ENCODE assay signal across 36 cellular contexts in genomic region chr1:153242160-153242559, GRCh38. TPM values are rescaled to one million over a fixed set of nuclear protein-coding genes. Genes with fewer than 3 reads are reported as not detected.
"Had no signal": no experiment of that assay in that cellular context is flagged by ENCODE, and none has a peak within 500 bp of the region (broad histone marks: within the 10 kb centered on the region; RNA-seq: fewer than 3 reads in every experiment).

No MANE protein-coding gene starts in this region.

- ATAC-seq: naive thymus-derived CD8-positive, alpha-beta T cell; natural killer cell treated with Interleukin-12 subunit alpha and Interleukin-12 subunit beta and Interleukin-15 and Interleukin-18, amount 100 ng/mL, for 72 hours; psoas muscle; right cardiac atrium; sciatic nerve; stimulated activated memory B cell treated with anti-CD40 and anti-IgM and Interleukin-4, amounts not matched to agents 10 μg/mL and 1 μg/mL and 100 μg/mL, for 72 hours; stimulated activated naive CD8-positive, alpha-beta T cell treated with anti-CD3 and anti-CD28 coated beads, Interleukin-15, amount 100 ng/mL, for 72 hours; stimulated activated naive CD8-positive, alpha-beta T cell treated with anti-CD3 and anti-CD28 coated beads, Interleukin-15, Interleukin-2, amounts not matched to agents 100 U/mL and 50 U/mL, for 24 hours; upper lobe of right lung had no signal

- H3K4me1 ChIP-seq: parathyroid adenoma, psoas muscle, spleen, thyroid gland, transverse colon, upper lobe of right lung, uterus had no signal

- H3K9me3 ChIP-seq: neutrophil, ovary, psoas muscle, spleen, thoracic aorta, thyroid gland, transverse colon, upper lobe of right lung, uterus had no signal

- H3K36me3 ChIP-seq: neutrophil, ovary, spleen, thoracic aorta, thyroid gland, transverse colon, upper lobe of right lung, uterus had no signal

- H2AFZ ChIP-seq: parathyroid adenoma had no signal

- H3K27ac ChIP-seq: neutrophil, ovary, parathyroid adenoma, psoas muscle, skin epidermis, spleen, thoracic aorta, thyroid gland, transverse colon, upper lobe of right lung, uterus had no signal

- H3K27me3 ChIP-seq: ovary, thyroid gland, transverse colon, uterus had no signal

- H3K4me2 ChIP-seq: smooth muscle cell had no signal

- H3K9ac ChIP-seq: parathyroid adenoma had no signal

- DNase-seq: naive B cell; naive thymus-derived CD8-positive, alpha-beta T cell; nephron progenitor cell; nucleus accumbens; ovary; posterior cingulate gyrus; psoas muscle; right cardiac atrium; spleen; stimulated activated CD4-positive, alpha-beta T cell treated with anti-CD3 and anti-CD28 coated beads, Interleukin-12 subunit alpha, Interleukin-12 subunit beta, amount 100 ng/mL, for 4 hours; stimulated activated CD4-positive, alpha-beta T cell treated with anti-CD3 and anti-CD28 coated beads, Interleukin-1b, Interleukin-23, amount 100 ng/mL, for 48 hours; stimulated activated CD4-positive, alpha-beta T cell treated with anti-CD3 and anti-CD28 coated beads, Interleukin-4, amount 100 ng/mL, for 1 hour; stimulated activated CD4-positive, alpha-beta T cell treated with anti-CD3 and anti-CD28 coated beads, Interleukin-4, amount 100 ng/mL, for 4 hours; stimulated activated CD8-positive, alpha-beta memory T cell treated with anti-CD3 and anti-CD28 coated beads, Interleukin-4, amount 100 ng/mL, for 48 hours; stimulated activated naive CD4-positive, alpha-beta T cell; stimulated activated naive CD8-positive, alpha-beta T cell treated with anti-CD3 and anti-CD28 coated beads, Interleukin-15, amount 100 ng/mL, for 72 hours; stimulated activated naive CD8-positive, alpha-beta T cell treated with anti-CD3 and anti-CD28 coated beads, Interleukin-15, Interleukin-2, amounts not matched to agents 100 U/mL and 50 U/mL, for 24 hours; substantia nigra; thyroid gland; transverse colon; upper lobe of right lung; uterus had no signal

- H3K4me3 ChIP-seq: ovary, psoas muscle, skin epidermis, smooth muscle cell, spleen, thoracic aorta, thyroid gland, transverse colon, upper lobe of right lung, uterus had no signal

RNA-seq across cellular contexts. Expression of gene LORICRIN, which starts 17.3 kb away (rescaled TPM):
- total RNA-seq: naive thymus-derived CD8-positive, alpha-beta T cell; natural killer cell treated with Interleukin-12 subunit alpha and Interleukin-12 subunit beta and Interleukin-15 and Interleukin-18, amount 100 ng/mL, for 72 hours; neural crest cell; omental fat pad; progenitor cell of endocrine pancreas; psoas muscle; renal cortical epithelial cell; right cardiac atrium; sciatic nerve; smooth muscle cell; spleen; thoracic aorta; thyroid gland; transverse colon; upper lobe of right lung; urinary bladder; uterus had no signal
- polyA plus RNA-seq: naive thymus-derived CD8-positive, alpha-beta T cell; right cardiac atrium; smooth muscle cell; urinary bladder had no signal

RNA-seq across cellular contexts. Expression of gene PRR9, which starts 24.8 kb away (rescaled TPM):
- total RNA-seq: naive thymus-derived CD8-positive, alpha-beta T cell; natural killer cell treated with Interleukin-12 subunit alpha and Interleukin-12 subunit beta and Interleukin-15 and Interleukin-18, amount 100 ng/mL, for 72 hours; neural crest cell; progenitor cell of endocrine pancreas; psoas muscle; renal cortical epithelial cell; right cardiac atrium; sciatic nerve; spleen; thoracic aorta; thyroid gland; transverse colon; upper lobe of right lung; urinary bladder; uterus had no signal
- polyA plus RNA-seq: naive thymus-derived CD8-positive, alpha-beta T cell; right cardiac atrium; spleen; urinary bladder had no signal

RNA-seq across cellular contexts. Expression of gene LELP1, which starts 38.9 kb away (rescaled TPM):
- total RNA-seq: naive thymus-derived CD8-positive, alpha-beta T cell; natural killer cell treated with Interleukin-12 subunit alpha and Interleukin-12 subunit beta and Interleukin-15 and Interleukin-18, amount 100 ng/mL, for 72 hours; neural crest cell; omental fat pad; ovary; progenitor cell of endocrine pancreas; psoas muscle; renal cortical epithelial cell; right cardiac atrium; sciatic nerve; smooth muscle cell; spleen; temporal lobe; thoracic aorta; transverse colon; upper lobe of right lung; urinary bladder; uterus had no signal
- polyA plus RNA-seq: naive thymus-derived CD8-positive, alpha-beta T cell; ovary; psoas muscle; right cardiac atrium; smooth muscle cell; spleen; urinary bladder had no signal
